Comparison of ENCODE assay signal across 9 cellular contexts in genomic region chr12:113241191-113242017, GRCh38. TPM values are rescaled to one million over a fixed set of nuclear protein-coding genes. Genes with fewer than 3 reads are reported as not detected.
DNase-seq lines count a peak whose midpoint lies in the region; ATAC-seq, FAIRE-seq and TF ChIP-seq lines count a peak whose summit lies in the region.
"Had no signal": no experiment of that assay in that cellular context is flagged by ENCODE, and none has a peak within 500 bp of the region (broad histone marks: within the 10 kb centered on the region; RNA-seq: fewer than 3 reads in every experiment).

No MANE protein-coding gene starts in this region.

- no peak overlapping the region for H3K4me3 ChIP-seq in BLaER1 treated with 17β-estradiol and CSF1 and Interleukin-3, amounts not matched to agents 10 nM and 100 nM
- H3K4me3 ChIP-seq in astrocyte (ENCODE audit: insufficient read depth, low read depth, low read length) = no peak overlapping the region
- no peak overlapping the region for H3K4me3 ChIP-seq in right lobe of liver

- TF ChIP-seq POLR2A in right lobe of liver (IDR thresholded peaks at IDR 0.05) (no peak), GM12892 (IDR thresholded peaks at IDR 0.05; ENCODE audit: low read depth, low read length) (no peak)

- peaks cover 0 to 87% (median 0%) of the 10 kb centered on the region in 11 experiments; a peak in 6 of 22 replicates for H3K36me3 ChIP-seq in BLaER1 treated with 17β-estradiol and CSF1 and Interleukin-3, amounts not matched to agents 10 nM and 100 nM
- H3K36me3 ChIP-seq in astrocyte (ENCODE audit: insufficient read depth, low read length) (no peaks in the 10 kb centered on the region), right lobe of liver (peaks cover 0 to 8% (median 3%) of the 10 kb centered on the region in 4 donors)

- DNase-seq in NCI-H1694 (lab: John Stamatoyannopoulos, UW) (peak; percentile 87), astrocyte (ENCODE audit: low read depth) (peak; percentile 94), right lobe of liver (no peak), GM12892 (ENCODE audit: insufficient read length) (no peak)

- no peak for FAIRE-seq in astrocyte (lab: Jason Lieb, UNC)
- FAIRE-seq in GM12892 (lab: Jason Lieb, UNC) = no peak

- peak overlapping the region; percentile 58 to 98 (median 75) for H3K4me2 ChIP-seq in BLaER1 treated with 17β-estradiol and CSF1 and Interleukin-3, amounts not matched to agents 10 nM and 100 nM
- peak overlapping the region; percentile 66 for H3K4me2 ChIP-seq in astrocyte (ENCODE audit: low read length)

- H3K27me3 ChIP-seq in BLaER1 treated with 17β-estradiol and CSF1 and Interleukin-3, amounts not matched to agents 10 nM and 100 nM = peaks cover 0 to 36% (median 10%) of the 10 kb centered on the region in 11 experiments; a peak in 11 of 22 replicates
- H3K27me3 ChIP-seq in astrocyte (ENCODE audit: insufficient read depth, low read length) (no peaks in the 10 kb centered on the region), right lobe of liver (no peaks in the 10 kb centered on the region)

- intact Hi-C loops in right lobe of liver (cut with DNase I) = no loop called here

- no peak overlapping the region for H3K4me3 Mint-ChIP-seq in astrocyte (ENCODE audit: unreplicated experiment)
- H3K4me3 Mint-ChIP-seq: activated naive CD8-positive, alpha-beta T cell had no signal

- H3K27ac Mint-ChIP-seq in astrocyte (ENCODE audit: unreplicated experiment) = peak overlapping the region; percentile 53
- H3K27ac Mint-ChIP-seq: activated naive CD8-positive, alpha-beta T cell had no signal

- WGBS in right lobe of liver (ENCODE audit: insufficient coverage, low coverage, low lambda C conversion rate, missing lambda C conversion rate) = 22% methylated on average over 11 of the region's 14 CpGs

- no peak for TF ChIP-seq CTCF in astrocyte (IDR thresholded peaks at IDR 0.05; ENCODE audit: insufficient read depth, low read depth, low read length)
- no peak for TF ChIP-seq CTCF in right lobe of liver (IDR thresholded peaks at IDR 0.05)

- peaks cover 3% of the 10 kb centered on the region for H3K79me2 ChIP-seq in astrocyte (ENCODE audit: insufficient read depth, low read length)

- H3K27me3 Mint-ChIP-seq in astrocyte (ENCODE audit: low read depth, unreplicated experiment) = no peaks in the 10 kb centered on the region
- H3K27me3 Mint-ChIP-seq: activated naive CD8-positive, alpha-beta T cell had no signal

- peak overlapping the region in 4 of 11 experiments; percentile 4 to 52 (median 20); a peak in 5 of 22 replicates for H3K9ac ChIP-seq in BLaER1 treated with 17β-estradiol and CSF1 and Interleukin-3, amounts not matched to agents 10 nM and 100 nM
- H3K9ac ChIP-seq in astrocyte (ENCODE audit: low read length) = peak overlapping the region; percentile 72

- H3K36me3 Mint-ChIP-seq in astrocyte (ENCODE audit: low read depth, unreplicated experiment) = peaks cover 17% of the 10 kb centered on the region

- ATAC-seq in right lobe of liver = peak in 3 of 4 donors; percentile 1 to 43 (median 5)
- no peak for ATAC-seq in GM18517 (IDR thresholded peaks at IDR 0.05; ENCODE audit: unreplicated experiment)
- no peak for ATAC-seq in HG02970 (IDR thresholded peaks at IDR 0.05; ENCODE audit: low FRiP score, unreplicated experiment)
- ATAC-seq in activated CD4-positive, CD25-positive, alpha-beta regulatory T cell treated with anti-CD3 and anti-CD28 coated beads, Interleukin-2, amount 50 U/mL, for 24 hours = no peak

- no peaks in the 10 kb centered on the region for H3K9me3 ChIP-seq in BLaER1 treated with 17β-estradiol and CSF1 and Interleukin-3, amounts not matched to agents 10 nM and 100 nM (replicated peaks in 1 of 11)
- no peaks in the 10 kb centered on the region for H3K9me3 ChIP-seq in astrocyte (ENCODE audit: insufficient read depth, low read depth, low read length)
- no peaks in the 10 kb centered on the region for H3K9me3 ChIP-seq in right lobe of liver

- peak overlapping the region in 4 of 11 experiments; percentile 4 to 56 (median 32); a peak in 5 of 22 replicates for H3K27ac ChIP-seq in BLaER1 treated with 17β-estradiol and CSF1 and Interleukin-3, amounts not matched to agents 10 nM and 100 nM
- H3K27ac ChIP-seq in astrocyte (ENCODE audit: low read depth, low read length) (peak overlapping the region; percentile 90), right lobe of liver (peak overlapping the region; percentile 47 to 70 (median 64))

- no peaks in the 10 kb centered on the region for H3K9me3 Mint-ChIP-seq in astrocyte (ENCODE audit: unreplicated experiment)

- peaks cover 19% of the 10 kb centered on the region for H3K4me1 Mint-ChIP-seq in astrocyte (ENCODE audit: low read depth, unreplicated experiment)

- peaks cover 53 to 90% (median 60%) of the 10 kb centered on the region in 10 experiments for H3K4me1 ChIP-seq in BLaER1 treated with 17β-estradiol and CSF1 and Interleukin-3, amounts not matched to agents 10 nM and 100 nM
- H3K4me1 ChIP-seq in astrocyte (ENCODE audit: insufficient read depth, low read length) (peaks cover 42% of the 10 kb centered on the region), right lobe of liver (peaks cover 3 to 87% (median 38%) of the 10 kb centered on the region in 4 donors)

- no peak overlapping the region for H2AFZ ChIP-seq in astrocyte (ENCODE audit: low read depth, low read length)

- peaks cover 0 to 98% (median 13%) of the 10 kb centered on the region in 11 experiments; a peak in 13 of 22 replicates for H4K20me1 ChIP-seq in BLaER1 treated with 17β-estradiol and CSF1 and Interleukin-3, amounts not matched to agents 10 nM and 100 nM
- no peaks in the 10 kb centered on the region for H4K20me1 ChIP-seq in astrocyte (ENCODE audit: insufficient read depth, low read length)

RNA-seq across cellular contexts. Expression of gene TPCN1, which starts 20.1 kb away (rescaled TPM):
- total RNA-seq in astrocyte = 27.9 and 33.7 TPM in 2 replicates
- 10 to 100 TPM; 18.0 to 34.6 (median 28.3) TPM for total RNA-seq in right lobe of liver
- 23.5 TPM for polyA plus RNA-seq in GM12892 (2012; ENCODE audit: missing spikeins)

RNA-seq across cellular contexts. Expression of gene RITA1, which starts 55.9 kb away (rescaled TPM):
- total RNA-seq in astrocyte (20.9 and 23.5 TPM in 2 replicates), right lobe of liver (10 to 100 TPM; 11.1 to 33.0 (median 22.3) TPM)
- polyA plus RNA-seq in GM12892 (2012; ENCODE audit: missing spikeins) = 10.5 TPM

RNA-seq across cellular contexts. Expression of gene DDX54, which starts 56.1 kb away (rescaled TPM):
- total RNA-seq in astrocyte = 52.8 and 53.5 TPM in 2 replicates
- total RNA-seq in right lobe of liver = 10 to 100 TPM; 22.8 to 43.8 (median 31.1) TPM
- polyA plus RNA-seq in GM12892 (2012; ENCODE audit: missing spikeins) = 27.4 TPM

Comparison
In these comparisons a context has a peak if more than half of its experiments do, and no peak if none do; other contexts are left out.
1. DNase-seq: peak in NCI-H1694 (single experiment) and astrocyte (single experiment); none in right lobe of liver (0 of 3) and GM12892 (single experiment).
2. ATAC-seq: peak in right lobe of liver (3 of 4); none in GM18517 (single experiment), HG02970 (single experiment) and activated CD4-positive, CD25-positive, alpha-beta regulatory T cell treated with anti-CD3 and anti-CD28 coated beads, Interleukin-2, amount 50 U/mL, for 24 hours (0 of 2).